ENCODE assay signal across 8 cellular contexts in the genomic region with DNA sequence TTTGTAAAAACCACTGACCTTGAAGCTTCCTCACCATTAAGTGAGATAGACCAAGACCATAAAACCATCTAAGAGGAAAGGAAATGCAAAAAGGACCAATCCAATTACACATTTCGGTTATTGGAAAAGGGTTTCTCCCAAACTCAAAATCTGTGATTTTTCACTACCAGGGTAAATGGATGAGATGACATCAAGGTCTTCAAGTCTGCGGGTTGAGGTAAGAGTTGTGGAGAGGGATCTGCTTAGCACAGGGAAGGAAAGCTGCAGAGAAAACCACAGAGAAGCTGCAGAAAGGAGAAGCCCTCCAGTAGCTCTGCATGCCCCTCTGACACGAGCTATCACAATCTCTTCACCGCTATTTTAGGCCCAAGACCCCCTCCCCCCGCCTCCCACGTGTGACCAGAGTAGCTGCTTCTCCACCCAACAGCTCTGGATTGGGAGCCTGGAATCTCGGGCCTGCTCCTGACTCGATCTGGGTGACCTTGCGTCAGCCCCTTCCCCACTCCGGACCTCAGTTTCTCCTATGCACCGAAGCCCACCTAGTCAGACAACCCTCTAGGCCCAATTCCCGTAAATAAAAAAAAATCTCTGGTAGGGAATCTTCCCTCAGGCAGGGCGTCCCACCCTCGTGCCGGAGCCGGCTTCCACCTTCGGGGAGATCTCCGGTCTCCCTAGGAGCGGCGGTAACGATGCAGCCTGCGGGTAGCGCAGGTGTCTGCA. TPM values are rescaled to one million over a fixed set of nuclear protein-coding genes. Genes with fewer than 3 reads are reported as not detected.
DNase-seq lines count a peak whose midpoint lies in the region; ATAC-seq and TF ChIP-seq lines count a peak whose summit lies in the region.

No MANE protein-coding gene starts in this region.

- intact Hi-C loops in head of caudate nucleus (cut with DNase I), result loop anchor here (1.0 to 10.0 kb wide), 2 partner anchors 17 to 93 kb away; a partner anchor contains a TSS

- H3K27me3 Mint-ChIP-seq in progenitor cell of endocrine pancreas, result no peaks in the 10 kb centered on the region

- peak overlapping the region; percentile 93 for H3K4me3 Mint-ChIP-seq in progenitor cell of endocrine pancreas (ENCODE audit: low read depth)

- DNase-seq in DMS 273 (lab: John Stamatoyannopoulos, UW; ENCODE audit: unreplicated experiment) (peak; percentile 66), DMS 273 treated with DMSO at 0.1 percent for 48 hours (lab: John Stamatoyannopoulos, UW) (no peak), KBM-7 (peak; percentile 88), head of caudate nucleus (peak in 40 of 42 donors; percentile 15 to 73 (median 53)), progenitor cell of endocrine pancreas (ENCODE audit: low spot score, unreplicated experiment) (no peak)
- DNase-seq in activated T-cell treated with anti-CD3 and anti-CD28 coated beads, Interleukin-2, amount 50 U/mL, for 48 hours, result peak; percentile 52 to 58

- H3K27ac Mint-ChIP-seq in progenitor cell of endocrine pancreas, result peak overlapping the region; percentile 96

- peaks cover 30% of the 10 kb centered on the region for H3K4me1 Mint-ChIP-seq in progenitor cell of endocrine pancreas (ENCODE audit: low read depth)

- H3K36me3 Mint-ChIP-seq in progenitor cell of endocrine pancreas (ENCODE audit: insufficient read depth), result peaks cover 2% of the 10 kb centered on the region

- no peaks in the 10 kb centered on the region for H3K9me3 Mint-ChIP-seq in progenitor cell of endocrine pancreas (ENCODE audit: low read depth)

- ATAC-seq in GM18498 (IDR thresholded peaks at IDR 0.05; ENCODE audit: unreplicated experiment), result no peak
- no peak for ATAC-seq in HG03378 (IDR thresholded peaks at IDR 0.05; ENCODE audit: unreplicated experiment)

- in situ Hi-C loops in KBM-7 (cut with MboI; ENCODE audit: low pct_unique_long_range_greater_than_20kb, low sequenced_read_pairs), result no loop called here

- TF ChIP-seq CTCF in progenitor cell of endocrine pancreas (IDR thresholded peaks at IDR 0.05; ENCODE audit: unreplicated experiment), result no peak

RNA-seq across cellular contexts. Expression of a gene that starts 0.7 kb away (rescaled TPM):
- total RNA-seq in progenitor cell of endocrine pancreas, result 34.0 and 34.5 TPM in 2 replicates

RNA-seq across cellular contexts. Expression of a gene that starts 17.5 kb away (rescaled TPM):
- 34.7 and 35.4 TPM in 2 replicates for total RNA-seq in progenitor cell of endocrine pancreas

Comparison
In these comparisons a context has a peak if more than half of its experiments do, and no peak if none do; other contexts are left out.
1. DNase-seq: peak in DMS 273 (single experiment), KBM-7 (single experiment), activated T-cell treated with anti-CD3 and anti-CD28 coated beads, Interleukin-2, amount 50 U/mL, for 48 hours (2 of 2) and head of caudate nucleus (40 of 42); none in DMS 273 treated with DMSO at 0.1 percent for 48 hours (single experiment) and progenitor cell of endocrine pancreas (single experiment).